Comparison of ENCODE assay signal across 1 cellular context in genomic region chr4:177441803-177442622, GRCh38.
TF ChIP-seq lines count a peak whose summit lies in the region.

TSS of gene AGA (minus strand) at chr4:177442437. CDS start at chr4:177442375, 62 bp downstream.

TF ChIP-seq in GM12878, 131 proteins besides CTCF, POLR2A, EP300 and RAD21 (continued from another document and continues in another):
- TF ChIP-seq ZNF687 (IDR thresholded peaks at IDR 0.05) = peak; percentile 83; the same call in 1 of the 2 replicates
- peak; percentile 96 for TF ChIP-seq PML (IDR thresholded peaks at IDR 0.05; ENCODE audit: low read length)
- TF ChIP-seq GATAD2B (conservative IDR thresholded peaks at IDR 0.05; ENCODE audit: low read depth) = peak; percentile 94
- peak; percentile 90 for TF ChIP-seq DPF2 (IDR thresholded peaks at IDR 0.05)
- peak; percentile 58; the same call in 1 of the 2 replicates for TF ChIP-seq STAT1 (conservative IDR thresholded peaks at IDR 0.05)
- TF ChIP-seq BHLHE40 (IDR thresholded peaks at IDR 0.05; ENCODE audit: borderline replicate concordance in 1 of 2, low read depth in 2 of 2, low read length in 1 of 2) = peak; percentile 68 to 89
- TF ChIP-seq NR2F1 (conservative IDR thresholded peaks at IDR 0.05) = peak; percentile 73
- TF ChIP-seq SREBF2 (IDR thresholded peaks at IDR 0.05; ENCODE audit: low read length) = peak; percentile 82
- no peak for TF ChIP-seq ZBED1 (IDR thresholded peaks at IDR 0.05; ENCODE audit: borderline replicate concordance)
- TF ChIP-seq HCFC1 (IDR thresholded peaks at IDR 0.05; ENCODE audit: low read length) = peak; percentile 62
- TF ChIP-seq CBFB (IDR thresholded peaks at IDR 0.05; ENCODE audit: low read depth) = peak; percentile 94
- TF ChIP-seq CUX1 (IDR thresholded peaks at IDR 0.05; ENCODE audit: insufficient replicate concordance, low read depth, low read length) = peak; percentile 62
- TF ChIP-seq BCL11A (IDR thresholded peaks at IDR 0.05; ENCODE audit: low read depth, low read length) = 0 out of 2 replicates have a peak, but pooled peaks have one; percentile 5
- peak; percentile 98 for TF ChIP-seq POLR2AphosphoS5 (IDR thresholded peaks at IDR 0.05; ENCODE audit: low read length)
- TF ChIP-seq MXI1 (IDR thresholded peaks at IDR 0.05; ENCODE audit: low read depth, low read length) = peak; percentile 100
- peak; percentile 85; the same call in 2 of the 3 replicates for TF ChIP-seq POU2F2 (IDR thresholded peaks at IDR 0.05; ENCODE audit: borderline replicate concordance, low read depth, low read length)
- peak; percentile 89 for TF ChIP-seq BRCA1 (IDR thresholded peaks at IDR 0.05; ENCODE audit: low read depth, low read length)
- TF ChIP-seq ZNF207 (IDR thresholded peaks at IDR 0.05; ENCODE audit: borderline replicate concordance) = peak; percentile 88
- TF ChIP-seq CHD1 (IDR thresholded peaks at IDR 0.05; ENCODE audit: low read depth, low read length) = no peak
- TF ChIP-seq RUNX3 (IDR thresholded peaks at IDR 0.05; ENCODE audit: low read length) = peak; percentile 81
- peak; percentile 86 for TF ChIP-seq SIN3A (IDR thresholded peaks at IDR 0.05; ENCODE audit: low read depth, low read length)
- TF ChIP-seq CHD4 (IDR thresholded peaks at IDR 0.05) = no peak
- no peak; the same call in 1 of the 2 replicates for TF ChIP-seq MTA3 (IDR thresholded peaks at IDR 0.05; ENCODE audit: borderline replicate concordance, low read length)
- peak; percentile 23 to 70; a peak in 2 of 4 replicates for TF ChIP-seq IKZF2 (IDR thresholded peaks at IDR 0.05)
- peak; percentile 32 to 93; a peak in 3 of 4 replicates for TF ChIP-seq SRF (IDR thresholded peaks at IDR 0.05; ENCODE audit: low read depth in 2 of 2, low read length in 2 of 2)
- TF ChIP-seq NBN (IDR thresholded peaks at IDR 0.05) = peak; percentile 96
- TF ChIP-seq IRF5 (IDR thresholded peaks at IDR 0.05; ENCODE audit: borderline replicate concordance) = peak; percentile 84
- TF ChIP-seq RELA (IDR thresholded peaks at IDR 0.05; ENCODE audit: borderline replicate concordance, partially characterized antibody) = peak; percentile 68
- 0 out of 2 replicates have a peak, but pooled peaks have one; percentile 39 for TF ChIP-seq ZNF592 (IDR thresholded peaks at IDR 0.05)
- peak; percentile 39 for TF ChIP-seq SMARCA5 (IDR thresholded peaks at IDR 0.05)
- TF ChIP-seq EED (IDR thresholded peaks at IDR 0.05; ENCODE audit: low read depth) = peak; percentile 16; the same call in 1 of the 2 replicates
- TF ChIP-seq E2F8 (IDR thresholded peaks at IDR 0.05; ENCODE audit: low read depth, partially characterized antibody) = peak; percentile 43
- peak; percentile 55 for TF ChIP-seq PKNOX1 (IDR thresholded peaks at IDR 0.05)
- peak; percentile 88 for TF ChIP-seq CBX5 (IDR thresholded peaks at IDR 0.05; ENCODE audit: low read depth)
- TF ChIP-seq BACH1 (IDR thresholded peaks at IDR 0.05; ENCODE audit: borderline replicate concordance) = peak; percentile 70
- TF ChIP-seq NR2C1 (IDR thresholded peaks at IDR 0.05) = 0 out of 2 replicates have a peak, but pooled peaks have one; percentile 14
- no peak for TF ChIP-seq SUZ12 (IDR thresholded peaks at IDR 0.05; ENCODE audit: unreplicated experiment)
- TF ChIP-seq PAX5 (IDR thresholded peaks at IDR 0.05; ENCODE audit: borderline replicate concordance, low read depth, low read length) = peak; percentile 70; the same call in 1 of the 2 replicates
- peak; percentile 67; the same call in 1 of the 2 replicates for TF ChIP-seq ASH2L (IDR thresholded peaks at IDR 0.05; ENCODE audit: borderline replicate concordance, low read depth)
- peak; percentile 40 for TF ChIP-seq USF1 (IDR thresholded peaks at IDR 0.05; ENCODE audit: borderline replicate concordance, extremely low read length, insufficient read depth, low read depth, low read length)
- no peak for TF ChIP-seq IRF4 (IDR thresholded peaks at IDR 0.05; ENCODE audit: low read depth, low read length)
- TF ChIP-seq SIX5 (IDR thresholded peaks at IDR 0.05; ENCODE audit: low read depth, low read length, severe bottlenecking) = peak; percentile 7
- TF ChIP-seq RCOR1 (conservative IDR thresholded peaks at IDR 0.05; ENCODE audit: low read depth, low read length) = 0 out of 2 replicates have a peak, but pooled peaks have one; percentile 95
- peak; percentile 83; the same call in 1 of the 2 replicates for TF ChIP-seq LARP7 (IDR thresholded peaks at IDR 0.05)
